Comparison of ENCODE assay signal across 1 cellular context in genomic region chr20:34704177-34705007, GRCh38.
TF ChIP-seq lines count a peak whose summit lies in the region.

Gene TP53INP2, plus strand, starts transcription at chr20:34704344. Its CDS starts 4,396 bp downstream, at chr20:34708740.

TF ChIP-seq in HCT116, 20 proteins besides CTCF, POLR2A, EP300 and RAD21 (continued from another document):
- TF ChIP-seq REST (IDR thresholded peaks at IDR 0.05; ENCODE audit: low read depth) = no peak
- no peak for TF ChIP-seq SRF (IDR thresholded peaks at IDR 0.05; ENCODE audit: low read depth)
- no peak for TF ChIP-seq CEBPB (IDR thresholded peaks at IDR 0.05; ENCODE audit: low read depth)
- no peak for TF ChIP-seq ZNF274 (IDR thresholded peaks at IDR 0.05; ENCODE audit: low read depth, low read length)
- TF ChIP-seq SIN3A (IDR thresholded peaks at IDR 0.05; ENCODE audit: low read depth) = no peak
- TF ChIP-seq SP1 (IDR thresholded peaks at IDR 0.05; ENCODE audit: low read depth) = no peak; the same call in 1 of the 2 replicates
- TF ChIP-seq ZFX (IDR thresholded peaks at IDR 0.05) = peak; percentile 22
- no peak for TF ChIP-seq FOSL1 (IDR thresholded peaks at IDR 0.05; ENCODE audit: low read depth)
- no peak for TF ChIP-seq ELF1 (IDR thresholded peaks at IDR 0.05; ENCODE audit: borderline replicate concordance, low read depth)
- TF ChIP-seq CBX3 (IDR thresholded peaks at IDR 0.05; ENCODE audit: low read depth) = no peak
- TF ChIP-seq JUND (IDR thresholded peaks at IDR 0.05) = no peak
- TF ChIP-seq TCF7L2 (IDR thresholded peaks at IDR 0.05; ENCODE audit: borderline replicate concordance, extremely low read depth, insufficient read depth, insufficient read length) = peak; percentile 71
